Comparison of ENCODE assay signal across 19 cellular contexts in genomic region chr19:1035998-1036621, GRCh38. TPM values are rescaled to one million over a fixed set of nuclear protein-coding genes. Genes with fewer than 3 reads are reported as not detected.
A peak's percentile ranks its signal among the peaks of the same experiment; 100 is the strongest.
DNase-seq lines count a peak whose midpoint lies in the region; ATAC-seq lines count a peak whose summit lies in the region.
"Had no signal": no experiment of that assay in that cellular context is flagged by ENCODE, and none has a peak within 500 bp of the region (broad histone marks: within the 10 kb centered on the region; RNA-seq: fewer than 3 reads in every experiment).

No MANE protein-coding gene starts in this region.

- intact Hi-C loops in activated CD4-positive, alpha-beta memory T cell treated with anti-CD3 and anti-CD28 coated beads for 36 hours (cut with micrococcal nuclease), result no loop called here

- DNase-seq in activated CD4-positive, alpha-beta memory T cell treated with anti-CD3 and anti-CD28 coated beads, Interleukin-2, amount 10 ng/mL, durations not matched to agents 7 days and 5 days, result no peak
- DNase-seq in activated CD4-positive, alpha-beta memory T cell treated with anti-CD3 and anti-CD28 coated beads for 36 hours, result no peak
- DNase-seq in H7, result peak; percentile 81
- no peak for DNase-seq in activated CD8-positive, alpha-beta T cell treated with anti-CD3 and anti-CD28 coated beads, Interleukin-2, amount 10 ng/mL, durations not matched to agents 7 days and 5 days
- peak in 4 of 10 donors; percentile 29 to 71 (median 42) for DNase-seq in naive thymus-derived CD8-positive, alpha-beta T cell
- no peak for DNase-seq in cortex of kidney (lab: John Stamatoyannopoulos, UW)
- DNase-seq in MG63, result no peak
- DNase-seq in medulla oblongata (ENCODE audit: extremely low spot score), result no peak
- DNase-seq: adrenal gland; NCI-H1105; NCI-H446 treated with DMSO at 0.1 percent for 48 hours; stimulated activated CD4-positive, alpha-beta T cell treated with anti-CD3 and anti-CD28 coated beads, Interleukin-2, amount 100 ng/mL, for 24 hours; T1000; uterus had no signal

- no peaks in the 10 kb centered on the region for H3K9me3 ChIP-seq in MG63
- H3K9me3 ChIP-seq: adrenal gland, HAP-1, mucosa of descending colon, uterus had no signal

- no peak for ATAC-seq in activated CD8-positive, alpha-beta T cell treated with anti-CD3 and anti-CD28 coated beads, Interleukin-2, amount 10 ng/mL, durations not matched to agents 7 days and 5 days
- no peak for ATAC-seq in naive thymus-derived CD8-positive, alpha-beta T cell
- ATAC-seq: mucosa of descending colon had no signal

- H3K4me3 Mint-ChIP-seq in activated CD4-positive, alpha-beta memory T cell treated with anti-CD3 and anti-CD28 coated beads, Interleukin-2, amount 10 ng/mL, durations not matched to agents 7 days and 5 days, result no peak overlapping the region
- no peak overlapping the region for H3K4me3 Mint-ChIP-seq in activated CD4-positive, alpha-beta memory T cell treated with anti-CD3 and anti-CD28 coated beads for 36 hours
- no peak overlapping the region for H3K4me3 Mint-ChIP-seq in activated CD8-positive, alpha-beta T cell treated with anti-CD3 and anti-CD28 coated beads, Interleukin-2, amount 10 ng/mL, durations not matched to agents 7 days and 5 days
- peak overlapping the region in 6 of 10 donors; percentile 9 to 73 (median 49) for H3K4me3 Mint-ChIP-seq in naive thymus-derived CD8-positive, alpha-beta T cell

- CTCF ChIA-PET in activated CD4-positive, alpha-beta memory T cell treated with anti-CD3 and anti-CD28 coated beads, Interleukin-2, amount 10 ng/mL, durations not matched to agents 7 days and 5 days (lab: Charles Lee), result interaction anchor here (6.4 kb wide), 1 partner anchor 9 kb away, joined by 34 read pairs; the partner anchor contains the start of gene CNN2
- CTCF ChIA-PET in activated CD4-positive, alpha-beta memory T cell treated with anti-CD3 and anti-CD28 coated beads for 36 hours (lab: Charles Lee), result interaction anchor here (0.7 to 1.6 kb wide), 4 partner anchors 7 to 73 kb away, joined by 4 to 7 read pairs (median 6); partner anchors contain the start of gene ARHGAP45
- CTCF ChIA-PET in activated CD8-positive, alpha-beta T cell treated with anti-CD3 and anti-CD28 coated beads, Interleukin-2, amount 10 ng/mL, durations not matched to agents 7 days and 5 days (lab: Charles Lee), result interaction anchor here (1.9 kb wide), 1 partner anchor 8 kb away, joined by 4 read pairs; no protein-coding TSS in a partner anchor

- H3K36me3 Mint-ChIP-seq in activated CD4-positive, alpha-beta memory T cell treated with anti-CD3 and anti-CD28 coated beads, Interleukin-2, amount 10 ng/mL, durations not matched to agents 7 days and 5 days (ENCODE audit: low read depth), result peaks cover 62% of the 10 kb centered on the region
- H3K36me3 Mint-ChIP-seq in activated CD4-positive, alpha-beta memory T cell treated with anti-CD3 and anti-CD28 coated beads for 36 hours, result peaks cover 40% of the 10 kb centered on the region
- H3K36me3 Mint-ChIP-seq in activated CD8-positive, alpha-beta T cell treated with anti-CD3 and anti-CD28 coated beads, Interleukin-2, amount 10 ng/mL, durations not matched to agents 7 days and 5 days (ENCODE audit: low read depth), result peaks cover 55% of the 10 kb centered on the region
- H3K36me3 Mint-ChIP-seq in naive thymus-derived CD8-positive, alpha-beta T cell, result peaks cover 0 to 55% (median 14%) of the 10 kb centered on the region in 3 donors

- peak overlapping the region; percentile 75 for H3K27ac Mint-ChIP-seq in activated CD4-positive, alpha-beta memory T cell treated with anti-CD3 and anti-CD28 coated beads, Interleukin-2, amount 10 ng/mL, durations not matched to agents 7 days and 5 days
- H3K27ac Mint-ChIP-seq in activated CD4-positive, alpha-beta memory T cell treated with anti-CD3 and anti-CD28 coated beads for 36 hours, result no peak overlapping the region
- H3K27ac Mint-ChIP-seq in activated CD8-positive, alpha-beta T cell treated with anti-CD3 and anti-CD28 coated beads, Interleukin-2, amount 10 ng/mL, durations not matched to agents 7 days and 5 days, result peak overlapping the region; percentile 72
- peak overlapping the region; percentile 44 to 98 (median 93) for H3K27ac Mint-ChIP-seq in naive thymus-derived CD8-positive, alpha-beta T cell

- H3K27me3 ChIP-seq in H7 (ENCODE audit: control insufficient read depth, insufficient read depth, low read length) (no peaks in the 10 kb centered on the region), MG63 (no peaks in the 10 kb centered on the region)
- H3K27me3 ChIP-seq: adrenal gland, uterus had no signal

- H3K4me3 ChIP-seq in H7 (ENCODE audit: insufficient read depth, low read depth, low read length) (no peak overlapping the region), MG63 (no peak overlapping the region)
- H3K4me3 ChIP-seq: adrenal gland, HAP-1, mucosa of descending colon, uterus had no signal

- H3K36me3 ChIP-seq in H7 (replicated peaks; ENCODE audit: control insufficient read depth, insufficient read depth, low read length) (peaks cover 26% of the 10 kb centered on the region), MG63 (peaks cover 12% of the 10 kb centered on the region)
- H3K36me3 ChIP-seq: uterus had no signal

- POLR2A ChIA-PET in activated CD4-positive, alpha-beta memory T cell treated with anti-CD3 and anti-CD28 coated beads, Interleukin-2, amount 10 ng/mL, durations not matched to agents 7 days and 5 days (lab: Charles Lee), result interaction anchor here (0.6 to 7.2 kb wide), 6 partner anchors 8 to 463 kb away, joined by 3 to 134 read pairs (median 6); partner anchors contain the start of genes CNN2, RNU6-2 and TMEM259
- POLR2A ChIA-PET in activated CD4-positive, alpha-beta memory T cell treated with anti-CD3 and anti-CD28 coated beads for 36 hours (lab: Charles Lee), result no interaction called here
- POLR2A ChIA-PET in activated CD8-positive, alpha-beta T cell treated with anti-CD3 and anti-CD28 coated beads, Interleukin-2, amount 10 ng/mL, durations not matched to agents 7 days and 5 days (lab: Charles Lee), result interaction anchor here (1.2 to 3.3 kb wide), 3 partner anchors 9 to 49 kb away, joined by 3 to 33 read pairs (median 9); partner anchors contain the start of genes CNN2 and RNU6-2
- POLR2A ChIA-PET in naive thymus-derived CD8-positive, alpha-beta T cell (lab: Charles Lee), result interaction anchor here (3.2 to 12.3 kb wide), 3 partner anchors 11 to 40 kb away, joined by 10 to 768 read pairs (median 400); partner anchors contain the start of genes ARHGAP45, CNN2, RNU6-2 and TMEM259

- H3K9me3 Mint-ChIP-seq in activated CD4-positive, alpha-beta memory T cell treated with anti-CD3 and anti-CD28 coated beads, Interleukin-2, amount 10 ng/mL, durations not matched to agents 7 days and 5 days, result no peaks in the 10 kb centered on the region
- H3K9me3 Mint-ChIP-seq in activated CD4-positive, alpha-beta memory T cell treated with anti-CD3 and anti-CD28 coated beads for 36 hours, result no peaks in the 10 kb centered on the region
- H3K9me3 Mint-ChIP-seq in activated CD8-positive, alpha-beta T cell treated with anti-CD3 and anti-CD28 coated beads, Interleukin-2, amount 10 ng/mL, durations not matched to agents 7 days and 5 days (ENCODE audit: insufficient read depth), result no peaks in the 10 kb centered on the region
- no peaks in the 10 kb centered on the region for H3K9me3 Mint-ChIP-seq in naive thymus-derived CD8-positive, alpha-beta T cell

- H3K27me3 Mint-ChIP-seq in activated CD4-positive, alpha-beta memory T cell treated with anti-CD3 and anti-CD28 coated beads, Interleukin-2, amount 10 ng/mL, durations not matched to agents 7 days and 5 days, result no peaks in the 10 kb centered on the region
- H3K27me3 Mint-ChIP-seq in activated CD4-positive, alpha-beta memory T cell treated with anti-CD3 and anti-CD28 coated beads for 36 hours, result no peaks in the 10 kb centered on the region
- no peaks in the 10 kb centered on the region for H3K27me3 Mint-ChIP-seq in activated CD8-positive, alpha-beta T cell treated with anti-CD3 and anti-CD28 coated beads, Interleukin-2, amount 10 ng/mL, durations not matched to agents 7 days and 5 days (ENCODE audit: low read depth)
- no peaks in the 10 kb centered on the region for H3K27me3 Mint-ChIP-seq in naive thymus-derived CD8-positive, alpha-beta T cell

- peaks cover 68% of the 10 kb centered on the region for H3K4me1 Mint-ChIP-seq in activated CD4-positive, alpha-beta memory T cell treated with anti-CD3 and anti-CD28 coated beads, Interleukin-2, amount 10 ng/mL, durations not matched to agents 7 days and 5 days
- peaks cover 39% of the 10 kb centered on the region for H3K4me1 Mint-ChIP-seq in activated CD4-positive, alpha-beta memory T cell treated with anti-CD3 and anti-CD28 coated beads for 36 hours (ENCODE audit: low read depth)
- H3K4me1 Mint-ChIP-seq in activated CD8-positive, alpha-beta T cell treated with anti-CD3 and anti-CD28 coated beads, Interleukin-2, amount 10 ng/mL, durations not matched to agents 7 days and 5 days (ENCODE audit: low read depth), result peaks cover 66% of the 10 kb centered on the region
- peaks cover 32 to 72% (median 62%) of the 10 kb centered on the region in 4 donors for H3K4me1 Mint-ChIP-seq in naive thymus-derived CD8-positive, alpha-beta T cell

RNA-seq across cellular contexts. Expression of gene ABCA7, which starts 3.8 kb away (rescaled TPM):
- 10 to 100 TPM; 92.7 to 95.1 TPM for total RNA-seq in activated CD4-positive, alpha-beta memory T cell treated with anti-CD3 and anti-CD28 coated beads, Interleukin-2, amount 10 ng/mL, durations not matched to agents 7 days and 5 days
- total RNA-seq in activated CD4-positive, alpha-beta memory T cell treated with anti-CD3 and anti-CD28 coated beads for 36 hours, result 10 to 100 TPM; 28.3 to 29.3 TPM
- 17.9 and 19.7 TPM in 2 replicates for total RNA-seq in H7 (2014; rRNA removed; shearing (Covaris generic))
- 10 to 100 TPM; 76.6 to 77.5 TPM for total RNA-seq in activated CD8-positive, alpha-beta T cell treated with anti-CD3 and anti-CD28 coated beads, Interleukin-2, amount 10 ng/mL, durations not matched to agents 7 days and 5 days
- 100 to 1,000 TPM; 221 to 232 TPM for total RNA-seq in naive thymus-derived CD8-positive, alpha-beta T cell
- 10 to 100 TPM in 1 of 3 donors, 1 to 10 TPM in 2; 4.2 to 14.4 (median 8.7) TPM for polyA plus RNA-seq in naive thymus-derived CD8-positive, alpha-beta T cell
- total RNA-seq in MG63 (2014; rRNA removed; shearing (Covaris generic); ENCODE audit: low replicate concordance), result 0.26 and 4.3 TPM in 2 replicates

RNA-seq across cellular contexts. Expression of gene CNN2, which starts 9.7 kb away (rescaled TPM):
- 100 to 1,000 TPM; 513 to 519 TPM for total RNA-seq in activated CD4-positive, alpha-beta memory T cell treated with anti-CD3 and anti-CD28 coated beads, Interleukin-2, amount 10 ng/mL, durations not matched to agents 7 days and 5 days
- total RNA-seq in activated CD4-positive, alpha-beta memory T cell treated with anti-CD3 and anti-CD28 coated beads for 36 hours, result 100 to 1,000 TPM; 123 to 130 TPM
- total RNA-seq in H7 (2014; rRNA removed; shearing (Covaris generic)), result 440 and 495 TPM in 2 replicates
- total RNA-seq in activated CD8-positive, alpha-beta T cell treated with anti-CD3 and anti-CD28 coated beads, Interleukin-2, amount 10 ng/mL, durations not matched to agents 7 days and 5 days, result 100 to 1,000 TPM; 417 to 455 TPM
- 100 to 1,000 TPM; 211 to 216 TPM for total RNA-seq in naive thymus-derived CD8-positive, alpha-beta T cell
- 100 to 1,000 TPM; 498 to 693 (median 515) TPM for polyA plus RNA-seq in naive thymus-derived CD8-positive, alpha-beta T cell
- total RNA-seq in MG63 (2014; rRNA removed; shearing (Covaris generic); ENCODE audit: low replicate concordance), result 52.7 and 84.9 TPM in 2 replicates

RNA-seq across cellular contexts. Expression of gene RNU6-2, which starts 14.8 kb away (rescaled TPM):
- not detected for total RNA-seq in activated CD4-positive, alpha-beta memory T cell treated with anti-CD3 and anti-CD28 coated beads, Interleukin-2, amount 10 ng/mL, durations not matched to agents 7 days and 5 days
- total RNA-seq in activated CD4-positive, alpha-beta memory T cell treated with anti-CD3 and anti-CD28 coated beads for 36 hours, result not detected
- not detected in 2 replicates for total RNA-seq in H7 (2014; rRNA removed; shearing (Covaris generic))
- not detected for total RNA-seq in activated CD8-positive, alpha-beta T cell treated with anti-CD3 and anti-CD28 coated beads, Interleukin-2, amount 10 ng/mL, durations not matched to agents 7 days and 5 days
- total RNA-seq in naive thymus-derived CD8-positive, alpha-beta T cell, result not detected
- polyA plus RNA-seq in naive thymus-derived CD8-positive, alpha-beta T cell, result not detected
- not detected in 2 replicates for total RNA-seq in MG63 (2014; rRNA removed; shearing (Covaris generic); ENCODE audit: low replicate concordance)
- total RNA-seq: adrenal gland, dermis microvascular lymphatic vessel endothelial cell, mucosa of descending colon, pulmonary artery endothelial cell, RPMI7951, uterus had no signal
- polyA plus RNA-seq: adrenal gland had no signal

RNA-seq across cellular contexts. Expression of gene TMEM259, which starts 15.2 kb away (rescaled TPM):
- 100 to 1,000 TPM; 181 TPM for total RNA-seq in activated CD4-positive, alpha-beta memory T cell treated with anti-CD3 and anti-CD28 coated beads, Interleukin-2, amount 10 ng/mL, durations not matched to agents 7 days and 5 days
- 100 to 1,000 TPM; 107 to 109 TPM for total RNA-seq in activated CD4-positive, alpha-beta memory T cell treated with anti-CD3 and anti-CD28 coated beads for 36 hours
- total RNA-seq in H7 (2014; rRNA removed; shearing (Covaris generic)), result 153 and 185 TPM in 2 replicates
- 100 to 1,000 TPM; 153 to 160 TPM for total RNA-seq in activated CD8-positive, alpha-beta T cell treated with anti-CD3 and anti-CD28 coated beads, Interleukin-2, amount 10 ng/mL, durations not matched to agents 7 days and 5 days
- total RNA-seq in naive thymus-derived CD8-positive, alpha-beta T cell, result 100 to 1,000 TPM; 331 to 365 TPM
- 10 to 100 TPM; 37.9 to 77.0 (median 52.0) TPM for polyA plus RNA-seq in naive thymus-derived CD8-positive, alpha-beta T cell
- total RNA-seq in MG63 (2014; rRNA removed; shearing (Covaris generic); ENCODE audit: low replicate concordance), result 40.3 and 75.8 TPM in 2 replicates

RNA-seq across cellular contexts. Expression of gene ARHGAP45, which starts 30.9 kb away (rescaled TPM):
- total RNA-seq in activated CD4-positive, alpha-beta memory T cell treated with anti-CD3 and anti-CD28 coated beads, Interleukin-2, amount 10 ng/mL, durations not matched to agents 7 days and 5 days, result 100 to 1,000 TPM; 419 to 437 TPM
- 100 to 1,000 TPM; 136 to 142 TPM for total RNA-seq in activated CD4-positive, alpha-beta memory T cell treated with anti-CD3 and anti-CD28 coated beads for 36 hours
- total RNA-seq in H7 (2014; rRNA removed; shearing (Covaris generic)), result 46.0 and 48.7 TPM in 2 replicates
- 100 to 1,000 TPM; 433 to 445 TPM for total RNA-seq in activated CD8-positive, alpha-beta T cell treated with anti-CD3 and anti-CD28 coated beads, Interleukin-2, amount 10 ng/mL, durations not matched to agents 7 days and 5 days
- total RNA-seq in naive thymus-derived CD8-positive, alpha-beta T cell, result 1,000 to 10,000 TPM; 1,025 to 1,060 TPM
- polyA plus RNA-seq in naive thymus-derived CD8-positive, alpha-beta T cell, result 100 to 1,000 TPM; 261 to 681 (median 358) TPM
- total RNA-seq in MG63 (2014; rRNA removed; shearing (Covaris generic); ENCODE audit: low replicate concordance), result not detected in 2 replicates

Comparison
In these comparisons a context has a peak if more than half of its experiments do, and no peak if none do; other contexts are left out.
1. H3K4me3 Mint-ChIP-seq: peak in naive thymus-derived CD8-positive, alpha-beta T cell (6 of 10); none in activated CD4-positive, alpha-beta memory T cell treated with anti-CD3 and anti-CD28 coated beads, Interleukin-2, amount 10 ng/mL, durations not matched to agents 7 days and 5 days (single experiment), activated CD4-positive, alpha-beta memory T cell treated with anti-CD3 and anti-CD28 coated beads for 36 hours (single experiment) and activated CD8-positive, alpha-beta T cell treated with anti-CD3 and anti-CD28 coated beads, Interleukin-2, amount 10 ng/mL, durations not matched to agents 7 days and 5 days (single experiment).